ENCODE assay signal across 27 cellular contexts in genomic region chr3:7207928-7208327, GRCh38.
"Had no signal": no experiment of that assay in that cellular context is flagged by ENCODE, and none has a peak within 500 bp of the region (broad histone marks: within the 10 kb centered on the region; RNA-seq: fewer than 3 reads in every experiment).

No MANE protein-coding gene starts in this region.

- ATAC-seq: stimulated activated effector memory CD8-positive, alpha-beta T cell treated with anti-CD3 and anti-CD28 coated beads, Interleukin-12 subunit alpha, Interleukin-12 subunit beta, amount 100 ng/mL, for 72 hours; stimulated activated memory B cell treated with anti-CD40 and anti-IgM and Interleukin-4, amounts not matched to agents 10 μg/mL and 1 μg/mL and 100 μg/mL, for 72 hours; stimulated activated naive B cell treated with anti-CD40 and anti-IgM and Interleukin-4, amounts not matched to agents 10 μg/mL and 1 μg/mL and 100 μg/mL, for 72 hours; stimulated activated naive CD8-positive, alpha-beta T cell treated with anti-CD3 and anti-CD28 coated beads, Interleukin-15, amount 100 ng/mL, for 72 hours; stimulated activated naive CD8-positive, alpha-beta T cell treated with anti-CD3 and anti-CD28 coated beads, Interleukin-15, Interleukin-2, amounts not matched to agents 100 U/mL and 50 U/mL, for 24 hours; upper lobe of right lung had no signal

- H3K27ac ChIP-seq: stomach, suprapubic skin, testis, thoracic aorta, thyroid gland, tibial artery, tibial nerve, transverse colon, upper lobe of left lung, upper lobe of right lung, vagina had no signal

- H3K4me1 ChIP-seq: stomach, thyroid gland, tibial artery, transverse colon, upper lobe of left lung, upper lobe of right lung, uterus, vagina had no signal

- FAIRE-seq: urothelium cell line had no signal

- H3K27me3 ChIP-seq: stomach, suprapubic skin, testis, thyroid gland, tibial artery, tibial nerve, transverse colon, upper lobe of left lung, upper lobe of right lung, uterus, vagina had no signal

- DNase-seq: stimulated activated CD4-positive, alpha-beta T cell treated with anti-CD3 and anti-CD28 coated beads, Interleukin-2, amount 100 ng/mL, for 48 hours; stimulated activated CD4-positive, alpha-beta T cell treated with anti-CD3 and anti-CD28 coated beads, Interleukin-4, amount 100 ng/mL, for 1 hour; stimulated activated CD4-positive, alpha-beta T cell treated with anti-CD3 and anti-CD28 coated beads, Interleukin-4, amount 100 ng/mL, for 24 hours; stimulated activated CD4-positive, alpha-beta T cell treated with anti-CD3 and anti-CD28 coated beads, Interleukin-4, amount 100 ng/mL, for 4 hours; stimulated activated CD8-positive, alpha-beta memory T cell treated with anti-CD3 and anti-CD28 coated beads, Interleukin-4, amount 100 ng/mL, for 48 hours; stimulated activated naive B cell treated with anti-CD40 and anti-IgM and Interleukin-4, amounts not matched to agents 10 μg/mL and 1 μg/mL and 100 μg/mL, for 72 hours; stimulated activated naive CD4-positive, alpha-beta T cell; stimulated activated naive CD4-positive, alpha-beta T cell treated with Interleukin-2 at 50 U/mL for 16 hours; stimulated activated naive CD8-positive, alpha-beta T cell treated with anti-CD3 and anti-CD28 coated beads, Interleukin-15, amount 100 ng/mL, for 72 hours; stimulated activated naive CD8-positive, alpha-beta T cell treated with anti-CD3 and anti-CD28 coated beads, Interleukin-15, Interleukin-2, amounts not matched to agents 100 U/mL and 50 U/mL, for 24 hours; stomach; substantia nigra; testis; thyroid gland; tibial artery; transverse colon; trophoblast cell; upper lobe of left lung; upper lobe of right lung; uterus had no signal

- H3K9me3 ChIP-seq: stomach, suprapubic skin, testis, thoracic aorta, thyroid gland, tibial artery, tibial nerve, transverse colon, upper lobe of left lung, upper lobe of right lung, uterus, vagina had no signal

- H3K36me3 ChIP-seq: stomach, suprapubic skin, thoracic aorta, thyroid gland, tibial artery, tibial nerve, transverse colon, upper lobe of left lung, upper lobe of right lung, uterus, vagina had no signal

- H3K4me3 ChIP-seq: stomach, suprapubic skin, testis, thoracic aorta, thyroid gland, tibial artery, tibial nerve, transverse colon, upper lobe of left lung, upper lobe of right lung, uterus, vagina had no signal
